Comparison of ENCODE assay signal across 1 cellular context in genomic region chr15:28962851-28963710, GRCh38.
TF ChIP-seq lines count a peak whose summit lies in the region.

No MANE protein-coding gene starts in this region.

TF ChIP-seq in WTC11, 78 proteins besides CTCF, POLR2A, EP300 and RAD21 (continued from another document):
- TF ChIP-seq FOXP4 (CRISPR knock-in tag; IDR thresholded peaks at IDR 0.05) (no peak), ATF1 (CRISPR knock-in tag; IDR thresholded peaks at IDR 0.05) (no peak), ELF4 (CRISPR knock-in tag; IDR thresholded peaks at IDR 0.05; ENCODE audit: low read depth) (no peak), IRF2 (CRISPR knock-in tag; IDR thresholded peaks at IDR 0.05; ENCODE audit: borderline replicate concordance, low read depth) (no peak), ATF2 (CRISPR knock-in tag; IDR thresholded peaks at IDR 0.05; ENCODE audit: borderline replicate concordance, low read depth) (no peak), ZNF317 (CRISPR knock-in tag; IDR thresholded peaks at IDR 0.05; ENCODE audit: borderline replicate concordance, low read depth) (no peak), ZNF423 (CRISPR knock-in tag; IDR thresholded peaks at IDR 0.05) (no peak), TEAD4 (CRISPR knock-in tag; IDR thresholded peaks at IDR 0.05) (no peak), STAT6 (CRISPR knock-in tag; conservative IDR thresholded peaks at IDR 0.05; ENCODE audit: low read depth) (no peak)
